20 cellular contexts compared by ENCODE assay signal in genomic region chr9:88689509-88689908, GRCh38.
A peak's percentile ranks its signal among the peaks of the same experiment; 100 is the strongest.
DNase-seq lines count a peak whose midpoint lies in the region; ATAC-seq, FAIRE-seq and TF ChIP-seq lines count a peak whose summit lies in the region.
"Had no signal": no experiment of that assay in that cellular context is flagged by ENCODE, and none has a peak within 500 bp of the region (broad histone marks: within the 10 kb centered on the region; RNA-seq: fewer than 3 reads in every experiment).

No MANE protein-coding gene starts in this region.

- no peak for FAIRE-seq in HepG2 (lab: Jason Lieb, UNC)
- FAIRE-seq: D721Med, H54, HTR-8/SVneo had no signal

- 16% methylated on average over 4 of the region's 4 CpGs for WGBS in HepG2 (ENCODE audit: low lambda C conversion rate)

- H3K4me3 ChIP-seq in HEK293 (ENCODE audit: low read depth, low read length) (no peak overlapping the region), HepG2 (replicated peaks in 1 of 3; ENCODE audit: insufficient read depth in 1 of 3, low read depth in 2 of 3, low read length in 3 of 3) (no peak overlapping the region), lower lobe of right lung (no peak overlapping the region)
- H3K4me3 ChIP-seq: GM23338 had no signal

- H3K9me3 ChIP-seq in HEK293 (ENCODE audit: control insufficient read depth, insufficient read depth, low read depth, low read length) (no peaks in the 10 kb centered on the region), HepG2 (ENCODE audit: low read length) (no peaks in the 10 kb centered on the region), lower lobe of right lung (no peaks in the 10 kb centered on the region)
- H3K9me3 ChIP-seq: BE2C had no signal

- H3K36me3 ChIP-seq in HEK293 (ENCODE audit: control insufficient read depth in 2 of 2, insufficient read depth in 1 of 2, low read length in 2 of 2) (no peaks in the 10 kb centered on the region), HepG2 (replicated peaks in 1 of 2; ENCODE audit: control insufficient read depth in 1 of 2, insufficient read depth in 2 of 2, low read length in 2 of 2) (no peaks in the 10 kb centered on the region), lower lobe of right lung (no peaks in the 10 kb centered on the region)
- H3K36me3 ChIP-seq: BE2C had no signal

- H2AFZ ChIP-seq in HepG2 (ENCODE audit: low read length) = no peak overlapping the region
- H2AFZ ChIP-seq: GM23338 had no signal

- no peak for TF ChIP-seq EP300 in HepG2 (IDR thresholded peaks at IDR 0.05; ENCODE audit: low read depth in 2 of 2, low read length in 2 of 2)
- no peak for TF ChIP-seq EP300 in HepG2 (CRISPR knock-in tag; IDR thresholded peaks at IDR 0.05; ENCODE audit: borderline replicate concordance)

- H3K27ac ChIP-seq in HEK293 (ENCODE audit: extremely low read depth, low read depth, low read length) = no peak overlapping the region
- H3K27ac ChIP-seq in HepG2 (ENCODE audit: extremely low read length, insufficient read depth, low read length) = no peak overlapping the region
- peak overlapping the region; percentile 13 for H3K27ac ChIP-seq in lower lobe of right lung
- no peak overlapping the region for H3K27ac ChIP-seq in RWPE1

- POLR2A ChIA-PET in HEK293 (lab: Yijun Ruan, JAX) = no interaction called here
- POLR2A ChIA-PET in HepG2 (lab: Yijun Ruan, JAX) = interaction anchor here (2.4 kb wide), 1 partner anchor 17 kb away, joined by 7 read pairs; no protein-coding TSS in a partner anchor
- POLR2A ChIA-PET in RWPE1 (lab: Yijun Ruan, JAX; ENCODE audit: low non-redundant PET) = no interaction called here

- CTCF ChIA-PET in HEK293 (lab: Yijun Ruan, JAX) = no interaction called here
- CTCF ChIA-PET in HepG2 (lab: Yijun Ruan, JAX; ENCODE audit: low intra/inter-chr PET ratio, low total read pairs) = no interaction called here
- CTCF ChIA-PET in RWPE1 (lab: Yijun Ruan, JAX) = interaction anchor here (0.6 kb wide), 1 partner anchor 312 kb away, joined by 4 read pairs; no protein-coding TSS in a partner anchor

- H3K27me3 ChIP-seq in HepG2 (ENCODE audit: control insufficient read depth in 1 of 2, insufficient read depth in 2 of 2, low read length in 2 of 2) (no peaks in the 10 kb centered on the region), lower lobe of right lung (ENCODE audit: low read depth) (no peaks in the 10 kb centered on the region)
- H3K27me3 ChIP-seq: BE2C had no signal

- no peaks in the 10 kb centered on the region for H3K4me1 ChIP-seq in HEK293 (ENCODE audit: control insufficient read depth, insufficient read depth, low read length)
- peaks cover 51% of the 10 kb centered on the region for H3K4me1 ChIP-seq in HepG2 (ENCODE audit: insufficient read depth, low read length)
- H3K4me1 ChIP-seq in lower lobe of right lung = no peaks in the 10 kb centered on the region
- H3K4me1 ChIP-seq: BE2C had no signal

- peak; percentile 35 for DNase-seq in HepG2 (ENCODE audit: low spot score)
- no peak for DNase-seq in lower lobe of right lung
- no peak for DNase-seq in DMS53 treated with DMSO at 0.1 percent for 48 hours (lab: John Stamatoyannopoulos, UW; ENCODE audit: unreplicated experiment)
- DNase-seq in activated T-cell treated with anti-CD3 and anti-CD28 coated beads for 4 hours = no peak
- DNase-seq in RWPE1 (ENCODE audit: low spot score) = no peak
- DNase-seq: ACHN; BE2C; C1 segment of cervical spinal cord; CD4-positive, CD25-positive, alpha-beta regulatory T cell; CD8-positive, alpha-beta memory T cell; COR-L47; DMS79; GDM1; HCEC 1CT; HFFc6 had no signal

- no peaks in the 10 kb centered on the region for H3K79me2 ChIP-seq in HepG2 (ENCODE audit: insufficient read depth, low read length)

- TF ChIP-seq CTCF in HEK293 (tag by site-specific recombination; IDR thresholded peaks at IDR 0.05) (no peak), HepG2 (CRISPR knock-in tag; IDR thresholded peaks at IDR 0.05) (no peak), lower lobe of right lung (IDR thresholded peaks at IDR 0.05) (no peak), RWPE1 (conservative IDR thresholded peaks at IDR 0.05; ENCODE audit: low read depth) (no peak)

- no TSS peak for BruUV-seq in HepG2 (replicated peaks; lab: Mats Ljungman, UMichigan)

- no peak overlapping the region for H3K4me2 ChIP-seq in HepG2 (ENCODE audit: low read depth, low read length)
- H3K4me2 ChIP-seq: GM23338 had no signal

- intact Hi-C loops in HepG2 (cut with micrococcal nuclease; ENCODE audit: unreplicated experiment) (no loop called here), lower lobe of right lung (cut with DNase I) (no loop called here)

- in situ Hi-C loops in HepG2 (cut with HindIII; ENCODE audit: extremely low pct_ligation_motif_present, low pct_unique_long_range_greater_than_20kb) = no loop called here

- H3K9ac ChIP-seq in HepG2 (ENCODE audit: insufficient read depth, low read depth, low read length) = no peak overlapping the region

- TF ChIP-seq RAD21 in HepG2 (CRISPR knock-in tag; IDR thresholded peaks at IDR 0.05) = no peak

- no peak for ATAC-seq in HepG2
- ATAC-seq in lower lobe of right lung = peak in 1 of 2 donors; percentile 81
- ATAC-seq: GM23338 had no signal

- TF ChIP-seq POLR2A in HepG2 (IDR thresholded peaks at IDR 0.05; ENCODE audit: insufficient read depth in 1 of 2, low read depth in 2 of 2, low read length in 2 of 2) = no peak

- H4K20me1 ChIP-seq in HepG2 (ENCODE audit: insufficient read depth, low read length) = no peaks in the 10 kb centered on the region

TF ChIP-seq in HEK293, 187 proteins besides CTCF, POLR2A, EP300 and RAD21:
- TF ChIP-seq SETDB1 (IDR thresholded peaks at IDR 0.05; ENCODE audit: insufficient read length, low read length) = peak; percentile 86
- no peak for TF ChIP-seq KLF8 (tag by site-specific recombination; IDR thresholded peaks at IDR 0.05)
TF ChIP-seq in HEK293: peak in this region for 1.

TF ChIP-seq in HepG2, 621 proteins besides CTCF, POLR2A, EP300 and RAD21:
- TF ChIP-seq GATAD1 (CRISPR knock-in tag; IDR thresholded peaks at IDR 0.05) = no peak
- TF ChIP-seq SP5 (CRISPR knock-in tag; IDR thresholded peaks at IDR 0.05; ENCODE audit: borderline replicate concordance, low read depth) = no peak
- no peak for TF ChIP-seq ZNF326 (CRISPR knock-in tag; IDR thresholded peaks at IDR 0.05; ENCODE audit: borderline replicate concordance)
- TF ChIP-seq ZNF615 (CRISPR knock-in tag; IDR thresholded peaks at IDR 0.05; ENCODE audit: borderline replicate concordance) = no peak
- no peak for TF ChIP-seq ZNF7 (CRISPR knock-in tag; IDR thresholded peaks at IDR 0.05)
- TF ChIP-seq SOX13 (IDR thresholded peaks at IDR 0.05) = no peak
- peak in 1 of 2 experiments; percentile 47; a peak in 2 of 4 replicates for TF ChIP-seq SOX13 (CRISPR knock-in tag; conservative IDR thresholded peaks at IDR 0.05 in 1 of 2, IDR thresholded peaks at IDR 0.05 in 1 of 2)
- TF ChIP-seq GMEB1 (CRISPR knock-in tag; IDR thresholded peaks at IDR 0.05; ENCODE audit: borderline replicate concordance) = no peak
- no peak for TF ChIP-seq MTA3 (CRISPR knock-in tag; IDR thresholded peaks at IDR 0.05)
- peak; percentile 16; the same call in 1 of the 2 replicates for TF ChIP-seq ATF7 (IDR thresholded peaks at IDR 0.05)
- TF ChIP-seq ATF7 (CRISPR knock-in tag; IDR thresholded peaks at IDR 0.05) = no peak
- TF ChIP-seq THYN1 (CRISPR knock-in tag; IDR thresholded peaks at IDR 0.05; ENCODE audit: borderline replicate concordance, low read depth) = no peak
- TF ChIP-seq PPARG (CRISPR knock-in tag; conservative IDR thresholded peaks at IDR 0.05) = peak; percentile 67
- TF ChIP-seq ATF4 (CRISPR knock-in tag; IDR thresholded peaks at IDR 0.05) = peak in 1 of 2 experiments; percentile 19; a peak in 1 of 4 replicates
- TF ChIP-seq ADNP (CRISPR knock-in tag; IDR thresholded peaks at IDR 0.05) = no peak
- TF ChIP-seq ZBTB14 (CRISPR knock-in tag; IDR thresholded peaks at IDR 0.05) = no peak
- no peak for TF ChIP-seq MAFF (IDR thresholded peaks at IDR 0.05; ENCODE audit: low read depth, low read length)

Comparison
In these comparisons a context has a peak if more than half of its experiments do, and no peak if none do; other contexts are left out.
1. Of the 63 proteins assayed by ChIP-seq in both HepG2 and HEK293: peak only in HepG2: none; only in HEK293: SETDB1; in both: none; in neither: 62.